Comparison of ENCODE assay signal across 1 cellular context in the genomic region with DNA sequence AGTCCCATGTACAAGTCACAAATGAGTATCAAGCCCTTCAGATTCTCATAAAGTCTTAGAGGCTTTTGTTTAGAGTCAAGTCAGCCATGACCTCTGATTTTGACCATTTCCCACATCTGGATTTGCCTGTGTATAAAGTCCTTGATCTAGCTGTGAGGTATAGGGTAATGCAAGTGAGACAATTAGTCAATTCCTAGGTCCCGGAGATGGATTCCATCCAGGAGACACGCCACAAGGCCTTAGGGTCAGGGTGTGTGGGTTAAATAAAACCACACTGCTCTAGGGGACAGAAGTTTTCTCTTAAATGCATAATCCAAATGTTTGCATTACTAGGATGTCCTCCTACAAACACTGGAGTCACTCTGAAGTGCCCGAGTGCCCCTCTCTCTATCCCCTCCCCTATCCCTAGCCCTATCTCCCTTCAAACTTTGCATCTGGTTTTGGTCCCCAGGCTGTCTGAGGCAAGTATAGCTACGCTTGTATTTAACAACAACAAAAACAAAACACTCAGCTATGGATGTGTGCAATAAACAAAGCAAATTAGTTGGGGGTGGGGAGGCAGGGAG.
TF ChIP-seq lines count a peak whose summit lies in the region.

No MANE protein-coding gene starts in this region.

TF ChIP-seq in SK-N-SH, 30 proteins besides CTCF, POLR2A, EP300 and RAD21:
- TF ChIP-seq, protein P1, sequence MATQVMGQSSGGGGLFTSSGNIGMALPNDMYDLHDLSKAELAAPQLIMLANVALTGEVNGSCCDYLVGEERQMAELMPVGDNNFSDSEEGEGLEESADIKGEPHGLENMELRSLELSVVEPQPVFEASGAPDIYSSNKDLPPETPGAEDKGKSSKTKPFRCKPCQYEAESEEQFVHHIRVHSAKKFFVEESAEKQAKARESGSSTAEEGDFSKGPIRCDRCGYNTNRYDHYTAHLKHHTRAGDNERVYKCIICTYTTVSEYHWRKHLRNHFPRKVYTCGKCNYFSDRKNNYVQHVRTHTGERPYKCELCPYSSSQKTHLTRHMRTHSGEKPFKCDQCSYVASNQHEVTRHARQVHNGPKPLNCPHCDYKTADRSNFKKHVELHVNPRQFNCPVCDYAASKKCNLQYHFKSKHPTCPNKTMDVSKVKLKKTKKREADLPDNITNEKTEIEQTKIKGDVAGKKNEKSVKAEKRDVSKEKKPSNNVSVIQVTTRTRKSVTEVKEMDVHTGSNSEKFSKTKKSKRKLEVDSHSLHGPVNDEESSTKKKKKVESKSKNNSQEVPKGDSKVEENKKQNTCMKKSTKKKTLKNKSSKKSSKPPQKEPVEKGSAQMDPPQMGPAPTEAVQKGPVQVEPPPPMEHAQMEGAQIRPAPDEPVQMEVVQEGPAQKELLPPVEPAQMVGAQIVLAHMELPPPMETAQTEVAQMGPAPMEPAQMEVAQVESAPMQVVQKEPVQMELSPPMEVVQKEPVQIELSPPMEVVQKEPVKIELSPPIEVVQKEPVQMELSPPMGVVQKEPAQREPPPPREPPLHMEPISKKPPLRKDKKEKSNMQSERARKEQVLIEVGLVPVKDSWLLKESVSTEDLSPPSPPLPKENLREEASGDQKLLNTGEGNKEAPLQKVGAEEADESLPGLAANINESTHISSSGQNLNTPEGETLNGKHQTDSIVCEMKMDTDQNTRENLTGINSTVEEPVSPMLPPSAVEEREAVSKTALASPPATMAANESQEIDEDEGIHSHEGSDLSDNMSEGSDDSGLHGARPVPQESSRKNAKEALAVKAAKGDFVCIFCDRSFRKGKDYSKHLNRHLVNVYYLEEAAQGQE (IDR thresholded peaks at IDR 0.05; ENCODE audit: low read depth, low read length): no peak
- TF ChIP-seq, protein P2, sequence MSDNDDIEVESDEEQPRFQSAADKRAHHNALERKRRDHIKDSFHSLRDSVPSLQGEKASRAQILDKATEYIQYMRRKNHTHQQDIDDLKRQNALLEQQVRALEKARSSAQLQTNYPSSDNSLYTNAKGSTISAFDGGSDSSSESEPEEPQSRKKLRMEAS (IDR thresholded peaks at IDR 0.05; ENCODE audit: low read depth): no peak
- TF ChIP-seq, protein P3, sequence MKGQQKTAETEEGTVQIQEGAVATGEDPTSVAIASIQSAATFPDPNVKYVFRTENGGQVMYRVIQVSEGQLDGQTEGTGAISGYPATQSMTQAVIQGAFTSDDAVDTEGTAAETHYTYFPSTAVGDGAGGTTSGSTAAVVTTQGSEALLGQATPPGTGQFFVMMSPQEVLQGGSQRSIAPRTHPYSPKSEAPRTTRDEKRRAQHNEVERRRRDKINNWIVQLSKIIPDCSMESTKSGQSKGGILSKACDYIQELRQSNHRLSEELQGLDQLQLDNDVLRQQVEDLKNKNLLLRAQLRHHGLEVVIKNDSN (IDR thresholded peaks at IDR 0.05; ENCODE audit: borderline replicate concordance, low read depth): no peak
- TF ChIP-seq POLR2AphosphoS5 (IDR thresholded peaks at IDR 0.05; ENCODE audit: low read depth, low read length) (no peak), RCOR1 (IDR thresholded peaks at IDR 0.05; ENCODE audit: low read length) (no peak), SIN3A (IDR thresholded peaks at IDR 0.05; ENCODE audit: borderline replicate concordance, low read depth, low read length) (no peak), ELF1 (IDR thresholded peaks at IDR 0.05) (no peak), GATA2 (CRISPR knock-in tag; IDR thresholded peaks at IDR 0.05) (no peak), NFIC (IDR thresholded peaks at IDR 0.05; ENCODE audit: borderline replicate concordance) (no peak), TCF12 (IDR thresholded peaks at IDR 0.05) (no peak)
- TF ChIP-seq, protein P4, sequence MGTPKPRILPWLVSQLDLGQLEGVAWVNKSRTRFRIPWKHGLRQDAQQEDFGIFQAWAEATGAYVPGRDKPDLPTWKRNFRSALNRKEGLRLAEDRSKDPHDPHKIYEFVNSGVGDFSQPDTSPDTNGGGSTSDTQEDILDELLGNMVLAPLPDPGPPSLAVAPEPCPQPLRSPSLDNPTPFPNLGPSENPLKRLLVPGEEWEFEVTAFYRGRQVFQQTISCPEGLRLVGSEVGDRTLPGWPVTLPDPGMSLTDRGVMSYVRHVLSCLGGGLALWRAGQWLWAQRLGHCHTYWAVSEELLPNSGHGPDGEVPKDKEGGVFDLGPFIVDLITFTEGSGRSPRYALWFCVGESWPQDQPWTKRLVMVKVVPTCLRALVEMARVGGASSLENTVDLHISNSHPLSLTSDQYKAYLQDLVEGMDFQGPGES (IDR thresholded peaks at IDR 0.05; ENCODE audit: low read depth, low read length): no peak
- TF ChIP-seq, protein P5, sequence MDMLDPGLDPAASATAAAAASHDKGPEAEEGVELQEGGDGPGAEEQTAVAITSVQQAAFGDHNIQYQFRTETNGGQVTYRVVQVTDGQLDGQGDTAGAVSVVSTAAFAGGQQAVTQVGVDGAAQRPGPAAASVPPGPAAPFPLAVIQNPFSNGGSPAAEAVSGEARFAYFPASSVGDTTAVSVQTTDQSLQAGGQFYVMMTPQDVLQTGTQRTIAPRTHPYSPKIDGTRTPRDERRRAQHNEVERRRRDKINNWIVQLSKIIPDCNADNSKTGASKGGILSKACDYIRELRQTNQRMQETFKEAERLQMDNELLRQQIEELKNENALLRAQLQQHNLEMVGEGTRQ (IDR thresholded peaks at IDR 0.05; ENCODE audit: borderline replicate concordance, low read depth, low read length): no peak
